Comparison of ENCODE assay signal across 8 cellular contexts in the genomic region with DNA sequence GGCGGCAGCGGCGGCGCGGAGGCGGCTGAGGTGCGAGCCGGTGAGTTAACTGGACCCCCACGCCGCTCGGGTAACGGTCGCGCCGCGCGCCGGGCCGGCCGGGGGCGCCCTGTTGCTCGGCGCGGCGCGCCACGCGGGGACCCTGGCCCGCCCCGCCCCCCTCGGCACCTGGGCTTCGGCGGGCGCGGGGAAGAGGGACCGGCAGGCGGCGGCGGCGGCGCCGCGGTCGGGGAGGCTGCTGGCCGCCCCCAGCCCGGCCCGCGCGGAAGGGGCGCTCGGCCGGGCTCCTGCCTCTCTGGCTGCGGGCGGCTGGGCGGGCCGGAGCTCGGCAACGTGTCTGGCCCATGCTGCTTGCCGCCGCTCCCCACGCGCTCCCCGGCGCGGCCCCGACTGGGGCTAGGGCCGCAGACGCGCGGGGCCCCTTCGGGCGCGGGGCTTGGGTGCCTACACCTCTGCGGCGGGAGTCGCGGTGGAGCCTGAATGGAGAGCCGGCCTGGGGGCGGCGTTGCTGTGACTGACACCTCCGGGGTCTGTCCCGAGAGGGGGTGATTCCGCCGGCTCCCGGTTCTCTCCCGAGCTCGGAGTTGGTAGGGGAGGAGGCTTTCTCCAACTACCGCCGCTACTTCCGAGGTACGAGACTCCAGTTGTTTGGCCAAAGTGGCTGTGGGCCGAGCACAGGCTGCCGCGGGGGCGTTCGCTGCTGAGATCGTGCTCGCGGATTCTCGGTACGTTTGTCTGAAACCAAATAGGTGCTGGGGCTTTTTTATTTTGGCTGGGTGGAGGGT. TPM values are rescaled to one million over a fixed set of nuclear protein-coding genes. Genes with fewer than 3 reads are reported as not detected.
DNase-seq lines count a peak whose midpoint lies in the region; ATAC-seq lines count a peak whose summit lies in the region.

No MANE protein-coding gene starts in this region.

- ATAC-seq in GM19467 (IDR thresholded peaks at IDR 0.05; ENCODE audit: unreplicated experiment) (peak; percentile 23), HG03565 (IDR thresholded peaks at IDR 0.05; ENCODE audit: unreplicated experiment) (peak; percentile 17)

- in situ Hi-C loops in SK-MEL-5 (cut with HindIII; ENCODE audit: low pct_unique_long_range_greater_than_20kb, low sequenced_read_pairs): no loop called here

- DNase-seq in DMS 273 treated with DMSO at 0.1 percent for 48 hours (lab: John Stamatoyannopoulos, UW) (peak; percentile 34), SK-MEL-5 (ENCODE audit: low read depth, low spot score) (peak; percentile 55), amygdala (lab: John Stamatoyannopoulos, UW) (peak in 35 of 56 donors; percentile 1 to 65 (median 21)), hepatic stellate cell (ENCODE audit: low spot score) (peak; percentile 52), renal cortical epithelial cell (ENCODE audit: low read depth) (peak; percentile 29), cerebellar nuclear complex (lab: John Stamatoyannopoulos, UW) (no peak)

RNA-seq across cellular contexts. Expression of gene PALS2, which starts 0.5 kb away (rescaled TPM):
- total RNA-seq in SK-MEL-5 (2014; rRNA removed; shearing (Covaris generic)): 34.0 and 35.7 TPM in 2 replicates
- 11.5 and 14.0 TPM in 2 replicates for polyA plus RNA-seq in SK-MEL-5 (2015; cell fraction: cytosol; rRNA removed)
- polyA plus RNA-seq in SK-MEL-5 (2015; cell fraction: nucleus; rRNA removed): 9.0 and 14.0 TPM in 2 replicates
- 35.3 and 49.3 TPM in 2 replicates for total RNA-seq in renal cortical epithelial cell

Comparison
In these comparisons a context has a peak if more than half of its experiments do, and no peak if none do; other contexts are left out.
1. DNase-seq: peak in DMS 273 treated with DMSO at 0.1 percent for 48 hours (single experiment), SK-MEL-5 (single experiment), amygdala (35 of 56), hepatic stellate cell (single experiment) and renal cortical epithelial cell (single experiment); none in cerebellar nuclear complex (0 of 2).